1 cellular context compared by ENCODE assay signal in the genomic region with DNA sequence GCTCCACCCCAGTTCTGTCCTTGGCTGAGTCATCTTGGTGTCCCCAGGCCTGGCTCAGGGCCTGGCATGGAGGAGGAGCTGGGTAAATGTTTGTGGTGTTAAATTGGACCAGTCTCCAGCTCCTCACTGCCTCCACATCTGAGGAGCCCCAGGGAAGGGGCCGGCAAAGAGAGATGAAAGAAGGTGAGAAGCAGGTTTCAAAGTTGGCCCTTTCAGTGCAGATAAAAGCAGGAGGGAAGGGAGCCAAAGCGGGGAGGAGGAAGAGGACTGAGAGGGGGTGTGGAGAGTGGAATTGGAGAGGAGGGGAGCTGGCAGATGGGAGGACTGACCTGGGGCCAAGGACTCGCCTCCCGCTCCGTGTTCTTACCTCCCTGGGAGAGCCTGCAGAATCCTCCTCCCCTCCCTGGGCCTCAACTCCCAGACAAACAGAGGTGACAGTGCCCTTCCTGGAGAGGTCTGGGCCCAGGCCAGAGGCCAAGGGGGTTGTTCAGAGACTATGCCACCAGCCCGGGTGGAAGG.
TF ChIP-seq lines count a peak whose summit lies in the region.

No MANE protein-coding gene starts in this region.

TF ChIP-seq in HCT116, 20 proteins besides CTCF, POLR2A, EP300 and RAD21 (continued from another document):
- peak; percentile 76 for TF ChIP-seq TCF7L2 (IDR thresholded peaks at IDR 0.05; ENCODE audit: borderline replicate concordance, extremely low read depth, insufficient read depth, insufficient read length)
- no peak for TF ChIP-seq ZBTB33 (IDR thresholded peaks at IDR 0.05; ENCODE audit: extremely low read depth, insufficient replicate concordance, low read length)
- TF ChIP-seq, protein P1, sequence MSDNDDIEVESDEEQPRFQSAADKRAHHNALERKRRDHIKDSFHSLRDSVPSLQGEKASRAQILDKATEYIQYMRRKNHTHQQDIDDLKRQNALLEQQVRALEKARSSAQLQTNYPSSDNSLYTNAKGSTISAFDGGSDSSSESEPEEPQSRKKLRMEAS (IDR thresholded peaks at IDR 0.05), result no peak
- TF ChIP-seq JUND (IDR thresholded peaks at IDR 0.05), result 0 out of 2 replicates have a peak, but pooled peaks have one; percentile 30
- TF ChIP-seq SP1 (IDR thresholded peaks at IDR 0.05; ENCODE audit: low read depth), result 0 out of 2 replicates have a peak, but pooled peaks have one; percentile 11
- peak; percentile 30; the same call in 1 of the 2 replicates for TF ChIP-seq ZFX (IDR thresholded peaks at IDR 0.05)
- no peak for TF ChIP-seq EGR1 (IDR thresholded peaks at IDR 0.05; ENCODE audit: low read depth)
TF ChIP-seq in HCT116: peak in this region for 4.
